ENCODE assay signal across 1 cellular context in the genomic region with DNA sequence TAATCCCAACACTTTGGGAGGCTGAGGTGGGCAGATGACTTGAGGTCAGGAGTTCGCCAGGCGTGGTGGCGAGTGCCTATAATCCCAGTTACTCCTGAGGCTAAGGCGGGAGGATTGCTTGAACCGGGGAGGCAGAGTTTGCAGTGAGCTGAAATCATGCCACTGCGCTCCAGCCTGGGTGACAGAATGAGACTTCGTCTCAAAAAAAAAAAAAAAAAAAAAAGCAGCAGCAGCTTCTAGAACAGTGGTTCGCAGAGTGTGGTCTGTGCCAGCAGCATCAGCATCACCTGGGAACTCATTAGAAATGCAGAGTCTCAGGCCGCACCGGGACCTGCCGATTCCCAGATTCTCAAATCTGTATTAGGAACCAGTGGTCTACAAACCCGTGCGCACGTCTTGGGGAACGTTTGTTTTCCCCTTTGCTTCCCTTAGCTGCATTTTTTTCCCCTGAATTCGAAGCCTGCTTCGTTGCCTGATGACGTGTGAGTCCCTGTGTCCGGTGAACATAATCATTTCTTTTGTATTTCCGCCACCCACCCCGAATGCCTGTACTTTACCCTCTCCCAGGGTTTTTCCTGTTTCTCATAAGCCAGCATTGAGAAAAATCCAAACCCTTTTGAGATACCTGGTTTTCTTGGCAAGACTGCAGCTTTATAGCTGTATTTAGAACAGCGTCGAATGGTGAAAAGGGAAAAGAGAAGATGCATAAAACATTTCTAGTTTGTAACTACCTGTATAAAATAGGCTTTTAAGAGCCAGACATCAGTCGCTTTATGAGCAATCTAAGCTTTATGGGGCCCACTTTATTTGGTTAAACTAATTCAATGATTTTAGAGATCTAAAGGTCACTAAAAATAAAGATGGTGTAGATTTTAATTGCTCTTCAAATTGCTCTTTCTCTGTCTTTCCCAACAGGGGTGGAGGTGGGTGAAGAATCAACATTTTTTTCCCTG.
TF ChIP-seq lines count a peak whose summit lies in the region.

No MANE protein-coding gene starts in this region.

TF ChIP-seq in WTC11, 78 proteins besides CTCF, POLR2A, EP300 and RAD21 (continued from another document):
- TF ChIP-seq, protein P1, sequence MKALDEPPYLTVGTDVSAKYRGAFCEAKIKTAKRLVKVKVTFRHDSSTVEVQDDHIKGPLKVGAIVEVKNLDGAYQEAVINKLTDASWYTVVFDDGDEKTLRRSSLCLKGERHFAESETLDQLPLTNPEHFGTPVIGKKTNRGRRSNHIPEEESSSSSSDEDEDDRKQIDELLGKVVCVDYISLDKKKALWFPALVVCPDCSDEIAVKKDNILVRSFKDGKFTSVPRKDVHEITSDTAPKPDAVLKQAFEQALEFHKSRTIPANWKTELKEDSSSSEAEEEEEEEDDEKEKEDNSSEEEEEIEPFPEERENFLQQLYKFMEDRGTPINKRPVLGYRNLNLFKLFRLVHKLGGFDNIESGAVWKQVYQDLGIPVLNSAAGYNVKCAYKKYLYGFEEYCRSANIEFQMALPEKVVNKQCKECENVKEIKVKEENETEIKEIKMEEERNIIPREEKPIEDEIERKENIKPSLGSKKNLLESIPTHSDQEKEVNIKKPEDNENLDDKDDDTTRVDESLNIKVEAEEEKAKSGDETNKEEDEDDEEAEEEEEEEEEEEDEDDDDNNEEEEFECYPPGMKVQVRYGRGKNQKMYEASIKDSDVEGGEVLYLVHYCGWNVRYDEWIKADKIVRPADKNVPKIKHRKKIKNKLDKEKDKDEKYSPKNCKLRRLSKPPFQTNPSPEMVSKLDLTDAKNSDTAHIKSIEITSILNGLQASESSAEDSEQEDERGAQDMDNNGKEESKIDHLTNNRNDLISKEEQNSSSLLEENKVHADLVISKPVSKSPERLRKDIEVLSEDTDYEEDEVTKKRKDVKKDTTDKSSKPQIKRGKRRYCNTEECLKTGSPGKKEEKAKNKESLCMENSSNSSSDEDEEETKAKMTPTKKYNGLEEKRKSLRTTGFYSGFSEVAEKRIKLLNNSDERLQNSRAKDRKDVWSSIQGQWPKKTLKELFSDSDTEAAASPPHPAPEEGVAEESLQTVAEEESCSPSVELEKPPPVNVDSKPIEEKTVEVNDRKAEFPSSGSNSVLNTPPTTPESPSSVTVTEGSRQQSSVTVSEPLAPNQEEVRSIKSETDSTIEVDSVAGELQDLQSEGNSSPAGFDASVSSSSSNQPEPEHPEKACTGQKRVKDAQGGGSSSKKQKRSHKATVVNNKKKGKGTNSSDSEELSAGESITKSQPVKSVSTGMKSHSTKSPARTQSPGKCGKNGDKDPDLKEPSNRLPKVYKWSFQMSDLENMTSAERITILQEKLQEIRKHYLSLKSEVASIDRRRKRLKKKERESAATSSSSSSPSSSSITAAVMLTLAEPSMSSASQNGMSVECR (CRISPR knock-in tag; IDR thresholded peaks at IDR 0.05; ENCODE audit: borderline replicate concordance), result no peak
- TF ChIP-seq PRRX2 (CRISPR knock-in tag; IDR thresholded peaks at IDR 0.05) (no peak), CREB1 (CRISPR knock-in tag; IDR thresholded peaks at IDR 0.05) (no peak), GRHL2 (CRISPR knock-in tag; IDR thresholded peaks at IDR 0.05; ENCODE audit: insufficient replicate concordance, severe bottlenecking) (no peak), ETV6 (CRISPR knock-in tag; IDR thresholded peaks at IDR 0.05) (no peak), SMAD4 (CRISPR knock-in tag; IDR thresholded peaks at IDR 0.05) (no peak), ZNF121 (CRISPR knock-in tag; IDR thresholded peaks at IDR 0.05) (no peak)
- TF ChIP-seq, protein P2, sequence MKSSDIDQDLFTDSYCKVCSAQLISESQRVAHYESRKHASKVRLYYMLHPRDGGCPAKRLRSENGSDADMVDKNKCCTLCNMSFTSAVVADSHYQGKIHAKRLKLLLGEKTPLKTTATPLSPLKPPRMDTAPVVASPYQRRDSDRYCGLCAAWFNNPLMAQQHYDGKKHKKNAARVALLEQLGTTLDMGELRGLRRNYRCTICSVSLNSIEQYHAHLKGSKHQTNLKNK (CRISPR knock-in tag; IDR thresholded peaks at IDR 0.05), result no peak
- TF ChIP-seq, protein P3, sequence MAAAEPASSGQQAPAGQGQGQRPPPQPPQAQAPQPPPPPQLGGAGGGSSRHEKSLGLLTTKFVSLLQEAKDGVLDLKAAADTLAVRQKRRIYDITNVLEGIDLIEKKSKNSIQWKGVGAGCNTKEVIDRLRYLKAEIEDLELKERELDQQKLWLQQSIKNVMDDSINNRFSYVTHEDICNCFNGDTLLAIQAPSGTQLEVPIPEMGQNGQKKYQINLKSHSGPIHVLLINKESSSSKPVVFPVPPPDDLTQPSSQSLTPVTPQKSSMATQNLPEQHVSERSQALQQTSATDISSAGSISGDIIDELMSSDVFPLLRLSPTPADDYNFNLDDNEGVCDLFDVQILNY (CRISPR knock-in tag; IDR thresholded peaks at IDR 0.05), result no peak
- TF ChIP-seq, protein P4, sequence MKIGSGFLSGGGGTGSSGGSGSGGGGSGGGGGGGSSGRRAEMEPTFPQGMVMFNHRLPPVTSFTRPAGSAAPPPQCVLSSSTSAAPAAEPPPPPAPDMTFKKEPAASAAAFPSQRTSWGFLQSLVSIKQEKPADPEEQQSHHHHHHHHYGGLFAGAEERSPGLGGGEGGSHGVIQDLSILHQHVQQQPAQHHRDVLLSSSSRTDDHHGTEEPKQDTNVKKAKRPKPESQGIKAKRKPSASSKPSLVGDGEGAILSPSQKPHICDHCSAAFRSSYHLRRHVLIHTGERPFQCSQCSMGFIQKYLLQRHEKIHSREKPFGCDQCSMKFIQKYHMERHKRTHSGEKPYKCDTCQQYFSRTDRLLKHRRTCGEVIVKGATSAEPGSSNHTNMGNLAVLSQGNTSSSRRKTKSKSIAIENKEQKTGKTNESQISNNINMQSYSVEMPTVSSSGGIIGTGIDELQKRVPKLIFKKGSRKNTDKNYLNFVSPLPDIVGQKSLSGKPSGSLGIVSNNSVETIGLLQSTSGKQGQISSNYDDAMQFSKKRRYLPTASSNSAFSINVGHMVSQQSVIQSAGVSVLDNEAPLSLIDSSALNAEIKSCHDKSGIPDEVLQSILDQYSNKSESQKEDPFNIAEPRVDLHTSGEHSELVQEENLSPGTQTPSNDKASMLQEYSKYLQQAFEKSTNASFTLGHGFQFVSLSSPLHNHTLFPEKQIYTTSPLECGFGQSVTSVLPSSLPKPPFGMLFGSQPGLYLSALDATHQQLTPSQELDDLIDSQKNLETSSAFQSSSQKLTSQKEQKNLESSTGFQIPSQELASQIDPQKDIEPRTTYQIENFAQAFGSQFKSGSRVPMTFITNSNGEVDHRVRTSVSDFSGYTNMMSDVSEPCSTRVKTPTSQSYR (CRISPR knock-in tag; IDR thresholded peaks at IDR 0.05), result no peak
- TF ChIP-seq, protein P5, sequence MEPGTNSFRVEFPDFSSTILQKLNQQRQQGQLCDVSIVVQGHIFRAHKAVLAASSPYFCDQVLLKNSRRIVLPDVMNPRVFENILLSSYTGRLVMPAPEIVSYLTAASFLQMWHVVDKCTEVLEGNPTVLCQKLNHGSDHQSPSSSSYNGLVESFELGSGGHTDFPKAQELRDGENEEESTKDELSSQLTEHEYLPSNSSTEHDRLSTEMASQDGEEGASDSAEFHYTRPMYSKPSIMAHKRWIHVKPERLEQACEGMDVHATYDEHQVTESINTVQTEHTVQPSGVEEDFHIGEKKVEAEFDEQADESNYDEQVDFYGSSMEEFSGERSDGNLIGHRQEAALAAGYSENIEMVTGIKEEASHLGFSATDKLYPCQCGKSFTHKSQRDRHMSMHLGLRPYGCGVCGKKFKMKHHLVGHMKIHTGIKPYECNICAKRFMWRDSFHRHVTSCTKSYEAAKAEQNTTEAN (CRISPR knock-in tag; IDR thresholded peaks at IDR 0.05), result no peak
TF ChIP-seq in WTC11: peak in this region for 0.
